8 cellular contexts compared by ENCODE assay signal in genomic region chr1:2279210-2279639, GRCh38. TPM values are rescaled to one million over a fixed set of nuclear protein-coding genes. Genes with fewer than 3 reads are reported as not detected.
A peak's percentile ranks its signal among the peaks of the same experiment; 100 is the strongest.
DNase-seq lines count a peak whose midpoint lies in the region; ATAC-seq and TF ChIP-seq lines count a peak whose summit lies in the region.
"Had no signal": no experiment of that assay in that cellular context is flagged by ENCODE, and none has a peak within 500 bp of the region (broad histone marks: within the 10 kb centered on the region; RNA-seq: fewer than 3 reads in every experiment).

No MANE protein-coding gene starts in this region.

- CTCF ChIA-PET in IMR-90 (lab: Yijun Ruan, JAX) = no interaction called here

- TF ChIP-seq RAD21 in IMR-90 (IDR thresholded peaks at IDR 0.05; ENCODE audit: low read length) (no peak), liver (IDR thresholded peaks at IDR 0.05) (peak in 1 of 2 donors; percentile 40)

- intact Hi-C loops in IMR-90 (cut with micrococcal nuclease) = loop anchor here (5.0 kb wide), 1 partner anchor 47 kb away; no protein-coding TSS in a partner anchor

- TF ChIP-seq POLR2A in IMR-90 (IDR thresholded peaks at IDR 0.05; ENCODE audit: low read depth, low read length) = no peak

- peak overlapping the region; percentile 93 for H4K91ac ChIP-seq in IMR-90 (ENCODE audit: insufficient read depth, low read depth, low read length)

- H2BK15ac ChIP-seq in IMR-90 (ENCODE audit: low read depth, low read length) = peak overlapping the region; percentile 92; the same call in 2 of the 3 replicates

- H3K4ac ChIP-seq in IMR-90 (ENCODE audit: low read depth, low read length) = peak overlapping the region; percentile 89

- H3K9ac ChIP-seq in IMR-90 (ENCODE audit: low read depth, low read length) = peak overlapping the region; percentile 77
- no peak overlapping the region for H3K9ac ChIP-seq in liver (ENCODE audit: low read depth in 1 of 2, low read length in 2 of 2)
- H3K9ac ChIP-seq in subcutaneous abdominal adipose tissue (ENCODE audit: low read length in 5 of 5) = peak overlapping the region in 3 of 5 donors; percentile 0 to 51 (median 43)

- H3K27ac ChIP-seq in IMR-90 (ENCODE audit: insufficient read depth, low read length) (peak overlapping the region; percentile 95), liver (ENCODE audit: low read depth in 1 of 2, low read length in 2 of 2) (peak overlapping the region; percentile 51 to 72), subcutaneous abdominal adipose tissue (ENCODE audit: low read depth, low read length) (peak overlapping the region; percentile 90)

- H4K5ac ChIP-seq in IMR-90 (ENCODE audit: low read depth, low read length) = peak overlapping the region; percentile 65; the same call in 1 of the 2 replicates

- peak overlapping the region; percentile 77 for H2AFZ ChIP-seq in IMR-90 (replicated peaks; ENCODE audit: low read length, poor library complexity)

- H3K56ac ChIP-seq in IMR-90 (ENCODE audit: extremely low read depth, insufficient read depth, low read length) = no peak overlapping the region

- peak overlapping the region; percentile 79 for H3K4me2 ChIP-seq in IMR-90 (ENCODE audit: low read depth, low read length)

- peak overlapping the region; percentile 72; the same call in 1 of the 2 replicates for H3K23ac ChIP-seq in IMR-90 (ENCODE audit: low read depth, low read length)

- H3K79me1 ChIP-seq in IMR-90 (ENCODE audit: low read depth in 1 of 2, low read length in 2 of 2) = peaks cover 13 to 67% of the 10 kb centered on the region in 2 experiments

- peak; percentile 94 for DNase-seq in IMR-90
- DNase-seq in ecto neural progenitor cell (ENCODE audit: low spot score) = peak; percentile 88
- no peak for DNase-seq in SW480 (ENCODE audit: low spot score)
- DNase-seq in inferior parietal cortex (ENCODE audit: extremely low spot score) = no peak

- no TSS peak for BruUV-seq in IMR-90 (replicated peaks; lab: Mats Ljungman, UMichigan)

- dilution Hi-C loops in IMR-90 (cut with HindIII; ENCODE audit: low sequenced_read_pairs, unreplicated experiment) = no loop called here

- H2BK20ac ChIP-seq in IMR-90 (ENCODE audit: low read depth, low read length) = peak overlapping the region; percentile 48; the same call in 1 of the 2 replicates

- in situ Hi-C loops in IMR-90 (cut with MboI; ENCODE audit: low sequenced_read_pairs) = no loop called here

- H3K4me1 ChIP-seq in IMR-90 (ENCODE audit: control insufficient read depth, insufficient read depth, low read length) (peaks cover 50% of the 10 kb centered on the region), liver (ENCODE audit: control insufficient read depth in 4 of 4, insufficient read depth in 4 of 4, low read length in 3 of 4) (peaks cover 33 to 64% (median 44%) of the 10 kb centered on the region in 4 donors), subcutaneous abdominal adipose tissue (ENCODE audit: control insufficient read depth in 5 of 5, insufficient read depth in 5 of 5, low read length in 5 of 5) (peaks cover 16 to 77% (median 71%) of the 10 kb centered on the region in 5 donors)

- H2AK5ac ChIP-seq in IMR-90 (ENCODE audit: low read depth, low read length) = peak overlapping the region; percentile 100

- H3K4me3 ChIP-seq in IMR-90 (ENCODE audit: insufficient read depth, low read depth, low read length) (no peak overlapping the region), liver (ENCODE audit: low read depth in 1 of 3, low read length in 3 of 3) (no peak overlapping the region), subcutaneous abdominal adipose tissue (ENCODE audit: low read depth in 1 of 5, low read length in 5 of 5) (peak overlapping the region in 3 of 5 donors; percentile 0 to 40 (median 13))

- H2AK9ac ChIP-seq in IMR-90 (replicated peaks; ENCODE audit: low read depth, low read length, poor library complexity) = peak overlapping the region; percentile 97

- peak overlapping the region; percentile 89 for H2BK120ac ChIP-seq in IMR-90 (ENCODE audit: low read depth, low read length)

- H3K14ac ChIP-seq in IMR-90 (replicated peaks; ENCODE audit: low read depth, low read length) = peak overlapping the region; percentile 82

- ATAC-seq in IMR-90 (ENCODE audit: low read depth) = peak; percentile 88
- no peak for ATAC-seq in GM21360 (IDR thresholded peaks at IDR 0.05; ENCODE audit: unreplicated experiment)
- ATAC-seq: Panc1 had no signal

- H3K36me3 ChIP-seq in IMR-90 (ENCODE audit: control insufficient read depth, insufficient read depth, low read length) = peaks cover 6% of the 10 kb centered on the region
- peaks cover 0 to 2% (median 0%) of the 10 kb centered on the region in 4 donors for H3K36me3 ChIP-seq in liver (ENCODE audit: control insufficient read depth in 4 of 4, insufficient read depth in 3 of 4, low read depth in 1 of 4, low read length in 3 of 4)
- H3K36me3 ChIP-seq in subcutaneous abdominal adipose tissue (ENCODE audit: control insufficient read depth in 5 of 5, insufficient read depth in 5 of 5, low read length in 5 of 5) = peaks cover 0 to 13% (median 5%) of the 10 kb centered on the region in 5 donors

- no CpG with 5 or more reads among the region's 13 CpGs for WGBS in IMR-90 (ENCODE audit: extremely low coverage in 2 of 2, insufficient read length in 1 of 2), 2 experiments
- WGBS in liver = 63% methylated on average over 13 of the region's 13 CpGs

- H3K9me3 ChIP-seq in IMR-90 (ENCODE audit: control insufficient read depth, insufficient read depth, low read length) (no peaks in the 10 kb centered on the region), liver (ENCODE audit: control insufficient read depth in 4 of 4, low read length in 3 of 4) (no peaks in the 10 kb centered on the region), subcutaneous abdominal adipose tissue (ENCODE audit: control insufficient read depth in 5 of 5, low read length in 5 of 5) (no peaks in the 10 kb centered on the region)

- H4K20me1 ChIP-seq in IMR-90 (ENCODE audit: insufficient read depth, low read length) = peaks cover 56% of the 10 kb centered on the region

- peak overlapping the region; percentile 80 for H3K18ac ChIP-seq in IMR-90 (ENCODE audit: low read depth, low read length)

- TF ChIP-seq CTCF in IMR-90 (conservative IDR thresholded peaks at IDR 0.05; ENCODE audit: low read depth, low read length) (no peak), liver (IDR thresholded peaks at IDR 0.05; ENCODE audit: low read depth, low read length, missing input control) (no peak)

- peak overlapping the region; percentile 88 for H2BK5ac ChIP-seq in IMR-90 (ENCODE audit: low read depth, low read length, poor library complexity, severe bottlenecking)

- peaks cover 21% of the 10 kb centered on the region for H3K9me1 ChIP-seq in IMR-90 (ENCODE audit: insufficient read depth, low read length)

- H4K8ac ChIP-seq in IMR-90 (ENCODE audit: low read depth in 2 of 2, low read length in 2 of 2) = peak overlapping the region; percentile 86 to 94; a peak in 3 of 4 replicates

- POLR2A ChIA-PET in IMR-90 (lab: Charles Lee; ENCODE audit: unreplicated experiment) = no interaction called here

- H3K27me3 ChIP-seq in IMR-90 (ENCODE audit: control insufficient read depth, insufficient read depth, low read length) (no peaks in the 10 kb centered on the region), liver (ENCODE audit: control insufficient read depth in 4 of 4, insufficient read depth in 4 of 4, low read length in 3 of 4) (no peaks in the 10 kb centered on the region), subcutaneous abdominal adipose tissue (ENCODE audit: control insufficient read depth in 5 of 5, insufficient read depth in 4 of 5, low read length in 5 of 5) (no peaks in the 10 kb centered on the region)

TF ChIP-seq in IMR-90, 13 proteins besides CTCF, POLR2A, EP300 and RAD21:
- peak; percentile 69; the same call in 1 of the 2 replicates for TF ChIP-seq MAZ (IDR thresholded peaks at IDR 0.05; ENCODE audit: borderline replicate concordance, low read depth, low read length)
- no peak for TF ChIP-seq RCOR1 (IDR thresholded peaks at IDR 0.05; ENCODE audit: insufficient replicate concordance, low read length)
TF ChIP-seq in IMR-90: peak in this region for 1.

TF ChIP-seq in liver, 16 proteins besides CTCF, POLR2A, EP300 and RAD21:
- peak; percentile 43 for TF ChIP-seq NR2F2 (IDR thresholded peaks at IDR 0.05)
- peak; percentile 45 for TF ChIP-seq SP1 (IDR thresholded peaks at IDR 0.05)
- no peak for TF ChIP-seq ATF3 (IDR thresholded peaks at IDR 0.05)

RNA-seq across cellular contexts. Expression of gene SKI, which starts 51.1 kb away (rescaled TPM):
- total RNA-seq in IMR-90 (2012; rRNA removed) (2.3 and 3.9 TPM in 2 replicates), liver (10 to 100 TPM; 18.9 to 21.3 TPM)
- polyA plus RNA-seq in IMR-90 (2012; rRNA removed) (20.1 and 20.8 TPM in 2 replicates), liver (10 to 100 TPM in 1 of 2 donors, 1 to 10 TPM in 1; 3.2 to 20.1 TPM)
- polyA plus RNA-seq in IMR-90 (2012; cell fraction: cytosol; rRNA removed) = 13.7 and 20.7 TPM in 2 replicates
- polyA plus RNA-seq in IMR-90 (2012; cell fraction: nucleus; rRNA removed; ENCODE audit: low replicate concordance) = 42.1 and 52.9 TPM in 2 replicates

Comparison
In these comparisons a context has a peak if more than half of its experiments do, and no peak if none do; other contexts are left out.
1. DNase-seq: peak in IMR-90 (single experiment) and ecto neural progenitor cell (single experiment); none in SW480 (single experiment) and inferior parietal cortex (single experiment).
2. H3K4me3 ChIP-seq: peak in subcutaneous abdominal adipose tissue (3 of 5); none in IMR-90 (single experiment) and liver (0 of 3).
3. H3K9ac ChIP-seq: peak in IMR-90 (single experiment) and subcutaneous abdominal adipose tissue (3 of 5); none in liver (0 of 2).
4. Peak in every context shown above with its lines, with median percentiles within 50 percentile points of each other: H3K27ac ChIP-seq.